In genomic region chr1:93042822-93043557, GRCh38 we compare ENCODE assay signal across 12 cellular contexts. TPM values are rescaled to one million over a fixed set of nuclear protein-coding genes. Genes with fewer than 3 reads are reported as not detected.
DNase-seq lines count a peak whose midpoint lies in the region; ATAC-seq lines count a peak whose summit lies in the region.
"Had no signal": no experiment of that assay in that cellular context is flagged by ENCODE, and none has a peak within 500 bp of the region (broad histone marks: within the 10 kb centered on the region; RNA-seq: fewer than 3 reads in every experiment).

No MANE protein-coding gene starts in this region.

- no peak for DNase-seq in CD4-positive, alpha-beta memory T cell
- DNase-seq in activated CD4-positive, alpha-beta memory T cell treated with anti-CD3 and anti-CD28 coated beads, Interleukin-2, amount 10 ng/mL, durations not matched to agents 7 days and 5 days, result no peak
- DNase-seq in naive B cell (peak; percentile 7), nucleus accumbens (lab: John Stamatoyannopoulos, UW) (no peak), KBM-7 (no peak), NCI-H187 (lab: John Stamatoyannopoulos, UW) (no peak), NCI-H526 (lab: John Stamatoyannopoulos, UW) (no peak)
- DNase-seq: left ventricle myocardium inferior, NCI-H1092 treated with DMSO at 0.1 percent for 48 hours, retina had no signal

- in situ Hi-C loops in KBM-7 (cut with MboI; ENCODE audit: low pct_unique_long_range_greater_than_20kb, low sequenced_read_pairs), result no loop called here

- peak overlapping the region; percentile 69 to 93 (median 87) for H3K4me3 Mint-ChIP-seq in CD4-positive, alpha-beta memory T cell
- H3K4me3 Mint-ChIP-seq in activated CD4-positive, alpha-beta memory T cell treated with anti-CD3 and anti-CD28 coated beads, Interleukin-2, amount 10 ng/mL, durations not matched to agents 7 days and 5 days, result peak overlapping the region; percentile 70
- H3K4me3 Mint-ChIP-seq in naive B cell, result peak overlapping the region in 6 of 8 donors; percentile 3 to 74 (median 32)

- POLR2A ChIA-PET in CD4-positive, alpha-beta memory T cell (lab: Charles Lee; ENCODE audit: partially characterized antibody), result interaction anchor here (0.7 to 3.6 kb wide), 16 partner anchors 8 to 836 kb away, joined by 3 to 53 read pairs (median 4); partner anchors contain the start of genes DIPK1A, DNTTIP2, MTF2 and RPL5
- POLR2A ChIA-PET in activated CD4-positive, alpha-beta memory T cell treated with anti-CD3 and anti-CD28 coated beads, Interleukin-2, amount 10 ng/mL, durations not matched to agents 7 days and 5 days (lab: Charles Lee), result interaction anchor here (0.6 to 2.8 kb wide), 11 partner anchors 8 to 305 kb away, joined by 3 to 40 read pairs (median 5); partner anchors contain the start of genes CCDC18, DIPK1A, MTF2 and RPL5

- intact Hi-C loops in CD4-positive, alpha-beta memory T cell (cut with micrococcal nuclease), result loop anchor here (1.0 kb wide), 4 partner anchors 14 to 137 kb away; partner anchors contain the start of genes CCDC18 and TMED5

- ATAC-seq in GM21381 (IDR thresholded peaks at IDR 0.05; ENCODE audit: unreplicated experiment) (peak; percentile 12), naive B cell (ENCODE audit: low read depth in 2 of 2) (no peak)

- no peaks in the 10 kb centered on the region for H3K36me3 Mint-ChIP-seq in CD4-positive, alpha-beta memory T cell
- no peaks in the 10 kb centered on the region for H3K36me3 Mint-ChIP-seq in activated CD4-positive, alpha-beta memory T cell treated with anti-CD3 and anti-CD28 coated beads, Interleukin-2, amount 10 ng/mL, durations not matched to agents 7 days and 5 days (ENCODE audit: low read depth)
- no peaks in the 10 kb centered on the region for H3K36me3 Mint-ChIP-seq in naive B cell

- peak overlapping the region; percentile 76 for H3K27ac ChIP-seq in CD4-positive, alpha-beta memory T cell (ENCODE audit: low read depth, low read length)
- H3K27ac ChIP-seq: left ventricle myocardium inferior had no signal

- H3K36me3 ChIP-seq in CD4-positive, alpha-beta memory T cell (ENCODE audit: insufficient read depth, low read length), result no peaks in the 10 kb centered on the region
- H3K36me3 ChIP-seq: HAP-1, left ventricle myocardium inferior had no signal

- H3K4me3 ChIP-seq in CD4-positive, alpha-beta memory T cell (ENCODE audit: low read length in 2 of 2), result peak overlapping the region; percentile 3 to 49
- H3K4me3 ChIP-seq: HAP-1, left ventricle myocardium inferior had no signal

- no peaks in the 10 kb centered on the region for H3K27me3 ChIP-seq in CD4-positive, alpha-beta memory T cell (ENCODE audit: insufficient read depth, low read length)

- peaks cover 0 to 1% (median 0%) of the 10 kb centered on the region in 8 donors for H3K9me3 Mint-ChIP-seq in CD4-positive, alpha-beta memory T cell
- no peaks in the 10 kb centered on the region for H3K9me3 Mint-ChIP-seq in activated CD4-positive, alpha-beta memory T cell treated with anti-CD3 and anti-CD28 coated beads, Interleukin-2, amount 10 ng/mL, durations not matched to agents 7 days and 5 days
- H3K9me3 Mint-ChIP-seq in naive B cell, result peaks cover 0 to 2% (median 0%) of the 10 kb centered on the region in 7 donors

- H3K4me1 Mint-ChIP-seq in CD4-positive, alpha-beta memory T cell, result peaks cover 4 to 18% (median 10%) of the 10 kb centered on the region in 4 donors
- peaks cover 35% of the 10 kb centered on the region for H3K4me1 Mint-ChIP-seq in activated CD4-positive, alpha-beta memory T cell treated with anti-CD3 and anti-CD28 coated beads, Interleukin-2, amount 10 ng/mL, durations not matched to agents 7 days and 5 days
- peaks cover 6 to 15% (median 11%) of the 10 kb centered on the region in 3 donors for H3K4me1 Mint-ChIP-seq in naive B cell

- peak overlapping the region; percentile 80 to 98 (median 97) for H3K27ac Mint-ChIP-seq in CD4-positive, alpha-beta memory T cell
- H3K27ac Mint-ChIP-seq in activated CD4-positive, alpha-beta memory T cell treated with anti-CD3 and anti-CD28 coated beads, Interleukin-2, amount 10 ng/mL, durations not matched to agents 7 days and 5 days, result peak overlapping the region; percentile 90
- H3K27ac Mint-ChIP-seq in naive B cell, result peak overlapping the region in 4 of 6 donors; percentile 58 to 93 (median 80)

- peaks cover 13% of the 10 kb centered on the region for H3K4me1 ChIP-seq in CD4-positive, alpha-beta memory T cell (ENCODE audit: insufficient read depth, low read length)
- H3K4me1 ChIP-seq: HAP-1, left ventricle myocardium inferior had no signal

- CTCF ChIA-PET in CD4-positive, alpha-beta memory T cell (lab: Charles Lee; ENCODE audit: partially characterized antibody), result interaction anchor here (0.6 to 1.8 kb wide), 10 partner anchors 8 to 211 kb away, joined by 3 to 8 read pairs (median 4); partner anchors contain the start of genes MTF2 and RPL5
- CTCF ChIA-PET in activated CD4-positive, alpha-beta memory T cell treated with anti-CD3 and anti-CD28 coated beads, Interleukin-2, amount 10 ng/mL, durations not matched to agents 7 days and 5 days (lab: Charles Lee), result interaction anchor here (0.6 to 2.0 kb wide), 11 partner anchors 10 to 294 kb away, joined by 3 to 11 read pairs (median 4); no protein-coding TSS in a partner anchor

- no peaks in the 10 kb centered on the region for H3K9me3 ChIP-seq in CD4-positive, alpha-beta memory T cell (ENCODE audit: control insufficient read depth in 1 of 2, low read length in 2 of 2)
- H3K9me3 ChIP-seq: HAP-1, left ventricle myocardium inferior had no signal

- no peaks in the 10 kb centered on the region for H3K27me3 Mint-ChIP-seq in CD4-positive, alpha-beta memory T cell
- no peaks in the 10 kb centered on the region for H3K27me3 Mint-ChIP-seq in activated CD4-positive, alpha-beta memory T cell treated with anti-CD3 and anti-CD28 coated beads, Interleukin-2, amount 10 ng/mL, durations not matched to agents 7 days and 5 days
- no peaks in the 10 kb centered on the region for H3K27me3 Mint-ChIP-seq in naive B cell

RNA-seq across cellular contexts. Expression of gene MTF2, which starts 36.1 kb away (rescaled TPM):
- 10 to 100 TPM; 46.5 to 47.4 TPM for total RNA-seq in CD4-positive, alpha-beta memory T cell
- 10 to 100 TPM; 68.4 to 74.0 TPM for polyA plus RNA-seq in CD4-positive, alpha-beta memory T cell
- 10 to 100 TPM; 55.5 to 56.6 TPM for total RNA-seq in activated CD4-positive, alpha-beta memory T cell treated with anti-CD3 and anti-CD28 coated beads, Interleukin-2, amount 10 ng/mL, durations not matched to agents 7 days and 5 days
- polyA plus RNA-seq in naive B cell (ENCODE audit: low read depth in 6 of 6), result 100 to 1,000 TPM in 3 of 6 donors, 10 to 100 TPM in 3; 83.6 to 146 (median 97.7) TPM

Comparison
In these comparisons a context has a peak if more than half of its experiments do, and no peak if none do; other contexts are left out.
1. H3K4me3 Mint-ChIP-seq: peak in every context shown above with its lines; median percentile 87 in CD4-positive, alpha-beta memory T cell; 70 in activated CD4-positive, alpha-beta memory T cell treated with anti-CD3 and anti-CD28 coated beads, Interleukin-2, amount 10 ng/mL, durations not matched to agents 7 days and 5 days; 32 in naive B cell.